23 cellular contexts compared by ENCODE assay signal in the genomic region with DNA sequence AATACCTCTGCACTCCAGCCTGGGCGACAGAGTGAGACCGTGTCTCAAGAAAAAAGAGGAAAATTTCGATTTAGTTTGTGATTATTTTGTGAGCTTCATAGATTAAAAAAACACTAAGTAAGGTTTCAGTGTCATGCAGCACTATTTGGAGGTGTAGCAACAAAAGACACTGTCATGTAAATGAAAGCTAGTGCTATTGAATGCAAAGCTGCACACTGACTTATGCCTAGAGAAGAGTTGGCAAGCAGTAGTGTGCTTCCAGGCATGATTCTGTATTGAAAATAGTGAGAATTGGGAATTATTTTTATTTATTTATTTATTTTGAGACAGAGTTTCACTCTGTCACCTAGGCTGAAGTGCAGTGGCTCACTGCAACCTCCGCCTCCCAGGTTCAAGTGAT.
"Had no signal": no experiment of that assay in that cellular context is flagged by ENCODE, and none has a peak within 500 bp of the region (broad histone marks: within the 10 kb centered on the region; RNA-seq: fewer than 3 reads in every experiment).

No MANE protein-coding gene starts in this region.

- H3K27ac ChIP-seq: coronary artery, dorsolateral prefrontal cortex, esophagus squamous epithelium, gastrocnemius medialis, heart right ventricle, left lung, lower lobe of right lung had no signal

- H3K27me3 ChIP-seq: dorsolateral prefrontal cortex, esophagus squamous epithelium, gastrocnemius medialis, heart right ventricle, left lung had no signal

- ATAC-seq: esophagus mucosa, gastrocnemius medialis, heart right ventricle, left cardiac atrium, left lung, left ventricle myocardium superior, lower lobe of right lung, mucosa of descending colon had no signal

- H3K4me1 Mint-ChIP-seq: endodermal cell had no signal

- H3K4me3 ChIP-seq: coronary artery, dorsolateral prefrontal cortex, esophagus squamous epithelium, gastrocnemius medialis, heart right ventricle, left lung, lower lobe of right lung, mucosa of descending colon had no signal

- DNase-seq: dermis blood vessel endothelial cell; dorsolateral prefrontal cortex; effector CD4-positive, alpha-beta T cell; effector memory CD4-positive, alpha-beta T cell; endodermal cell; erythroblast; esophagus squamous epithelium; foreskin fibroblast; foreskin melanocyte; gastrocnemius medialis; glutamatergic neuron; head of caudate nucleus; heart right ventricle; hippocampal formation; left cardiac atrium; left lung; left ventricle myocardium superior; lower lobe of right lung; mesenchymal stem cell; mucosa of descending colon had no signal

- H3K4me1 ChIP-seq: esophagus squamous epithelium, gastrocnemius medialis, heart right ventricle, left lung, lower lobe of right lung had no signal

- H3K4me3 Mint-ChIP-seq: endodermal cell, mesothelial cell of epicardium had no signal

- H3K9me3 ChIP-seq: esophagus squamous epithelium, gastrocnemius medialis, heart right ventricle, left lung, lower lobe of right lung, mucosa of descending colon had no signal

- H3K9me3 Mint-ChIP-seq: endodermal cell, mesothelial cell of epicardium had no signal
